8 cellular contexts compared by ENCODE assay signal in the genomic region with DNA sequence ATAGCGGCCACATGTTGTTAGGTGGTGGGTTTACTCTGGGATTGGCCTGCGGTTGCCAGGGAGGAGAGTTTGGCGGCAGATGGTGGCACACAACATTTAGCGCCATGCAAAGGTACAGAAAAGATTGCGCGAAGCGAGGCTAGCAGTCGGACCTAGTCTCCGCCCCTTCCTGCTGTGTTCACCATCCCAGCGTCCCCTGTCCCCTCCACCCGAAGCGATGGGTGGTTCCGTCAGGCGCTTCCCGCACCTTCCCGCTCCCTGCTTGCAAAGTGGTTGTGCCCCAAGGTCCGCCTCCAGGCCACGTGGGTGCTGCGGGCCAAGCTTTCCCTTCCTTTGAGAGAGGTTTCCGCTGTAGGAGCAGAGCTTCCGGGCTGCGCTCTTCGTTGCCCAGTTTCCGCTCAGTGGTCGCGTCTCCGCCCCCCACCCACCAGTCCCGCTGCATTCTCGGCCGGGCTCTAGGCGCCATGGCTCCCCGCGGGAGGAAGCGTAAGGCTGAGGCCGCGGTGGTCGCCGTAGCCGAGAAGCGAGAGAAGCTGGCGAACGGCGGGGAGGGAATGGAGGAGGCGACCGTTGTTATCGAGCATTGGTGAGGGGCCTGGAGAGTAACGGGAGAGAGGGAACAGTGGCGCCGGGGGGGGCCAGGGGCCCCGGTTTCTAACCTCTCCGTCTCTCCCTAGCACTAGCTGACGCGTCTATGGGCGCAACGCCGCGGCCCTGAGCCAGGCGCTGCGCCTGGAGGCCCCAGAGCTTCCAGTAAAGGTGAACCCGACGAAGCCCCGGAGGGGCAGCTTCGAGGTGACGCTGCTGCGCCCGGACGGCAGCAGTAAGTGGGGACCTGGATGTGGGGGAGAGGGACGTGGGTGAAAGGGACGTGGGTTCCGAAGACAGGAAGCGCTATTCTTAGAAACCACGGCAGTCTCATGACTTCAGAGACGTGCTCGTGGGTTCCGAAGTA. TPM values are rescaled to one million over a fixed set of nuclear protein-coding genes. Genes with fewer than 3 reads are reported as not detected.
DNase-seq lines count a peak whose midpoint lies in the region; FAIRE-seq and TF ChIP-seq lines count a peak whose summit lies in the region.

A gene with protein sequence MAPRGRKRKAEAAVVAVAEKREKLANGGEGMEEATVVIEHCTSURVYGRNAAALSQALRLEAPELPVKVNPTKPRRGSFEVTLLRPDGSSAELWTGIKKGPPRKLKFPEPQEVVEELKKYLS (plus strand): TSS at position 360 of the 955 bp plus-strand sequence. CDS start 105 bp downstream, at position 465.

- H3K4me2 ChIP-seq in neuronal stem cell (ENCODE audit: insufficient read depth, low read length, poor library complexity, severe bottlenecking) = peak within 1 kb of the TSS; percentile 80

- POLR2A ChIA-PET in HEK293T (lab: Yijun Ruan, JAX) = interaction anchor here (0.6 to 2.4 kb wide), 19 partner anchors 9 to 102 kb away, joined by 3 to 20 read pairs (median 5); a partner anchor contains a TSS

- H3K23ac ChIP-seq in neuronal stem cell (ENCODE audit: low read depth, low read length, poor library complexity) = peak within 1 kb of the TSS; percentile 92

- peak within 1 kb of the TSS; percentile 63 for H2AFZ ChIP-seq in neuronal stem cell (ENCODE audit: low read length)

- peaks cover 5 to 7% of the 10 kb centered on the region in 2 donors for H3K4me1 ChIP-seq in neuronal stem cell (ENCODE audit: control insufficient read depth in 2 of 2, insufficient read depth in 1 of 2, low read depth in 1 of 2, low read length in 2 of 2)

- CTCF ChIA-PET in HEK293T (lab: Yijun Ruan, JAX) = interaction anchor here (0.6 to 1.8 kb wide), 3 partner anchors 10 to 59 kb away, joined by 4 to 6 read pairs (median 4); a partner anchor contains a TSS
- CTCF ChIA-PET in activated naive CD4-positive, alpha-beta T cell treated with anti-CD3 and anti-CD28 coated beads for 36 hours (lab: Charles Lee) = interaction anchor here (0.8 to 7.9 kb wide), 3 partner anchors 60 to 396 kb away, joined by 3 to 64 read pairs (median 4); no protein-coding TSS in a partner anchor

- H3K4ac ChIP-seq in neuronal stem cell (ENCODE audit: low read length) = peak within 1 kb of the TSS; percentile 1

- H3K79me1 ChIP-seq in neuronal stem cell (ENCODE audit: low read depth, low read length) = peaks cover 2% of the 10 kb centered on the region

- peak within 1 kb of the TSS; percentile 95 for H3K9ac ChIP-seq in neuronal stem cell (ENCODE audit: low read depth, low read length, poor library complexity)

- no peaks in the 10 kb centered on the region for H3K9me3 Mint-ChIP-seq in activated naive CD4-positive, alpha-beta T cell treated with anti-CD3 and anti-CD28 coated beads for 36 hours

- DNase-seq in GF-D8 (lab: John Stamatoyannopoulos, UW) (peak; percentile 94), HEK293T (ENCODE audit: extremely low spot score) (peak; percentile 95), MV-4-11 (lab: John Stamatoyannopoulos, UW) (peak; percentile 98), SK-MEL-5 (ENCODE audit: low read depth, low spot score) (peak; percentile 94), frontal cortex (ENCODE audit: low spot score in 2 of 2) (peak; percentile 76 to 91), neuronal stem cell (ENCODE audit: low spot score) (peak; percentile 93)
- peak; percentile 98 for DNase-seq in activated naive CD4-positive, alpha-beta T cell treated with anti-CD3 and anti-CD28 coated beads for 36 hours

- H4K91ac ChIP-seq in neuronal stem cell (ENCODE audit: low read depth, low read length, poor library complexity) = no peak within 1 kb of the TSS

- no peak within 1 kb of the TSS for H2BK12ac ChIP-seq in neuronal stem cell (ENCODE audit: low read length)

- H2AK5ac ChIP-seq in neuronal stem cell (ENCODE audit: low read depth, low read length) = peak within 1 kb of the TSS; percentile 86

- peak within 1 kb of the TSS; percentile 81 for H3K27ac ChIP-seq in neuronal stem cell (replicated peaks; ENCODE audit: low read length)

- H3K36me3 ChIP-seq in neuronal stem cell (replicated peaks in 1 of 2; ENCODE audit: control insufficient read depth in 2 of 2, insufficient read depth in 2 of 2, low read length in 2 of 2) = peaks cover 33 to 80% of the 10 kb centered on the region in 2 donors

- peak within 1 kb of the TSS; percentile 95 for H3K18ac ChIP-seq in neuronal stem cell (ENCODE audit: low read length)

- peak within 1 kb of the TSS; percentile 92 to 93 for H3K4me3 ChIP-seq in neuronal stem cell (ENCODE audit: low read length in 2 of 2)

- H3K27me3 Mint-ChIP-seq in activated naive CD4-positive, alpha-beta T cell treated with anti-CD3 and anti-CD28 coated beads for 36 hours (ENCODE audit: low read depth) = no peaks in the 10 kb centered on the region

- H2BK120ac ChIP-seq in neuronal stem cell (ENCODE audit: low read depth, low read length) = no peak within 1 kb of the TSS

- peak within 1 kb of the TSS; percentile 97 for H3K4me3 Mint-ChIP-seq in activated naive CD4-positive, alpha-beta T cell treated with anti-CD3 and anti-CD28 coated beads for 36 hours

- no peak for TF ChIP-seq CTCF in subcutaneous adipose tissue (IDR thresholded peaks at IDR 0.05; ENCODE audit: low read depth)

- H3K36me3 Mint-ChIP-seq in activated naive CD4-positive, alpha-beta T cell treated with anti-CD3 and anti-CD28 coated beads for 36 hours (ENCODE audit: low read depth) = peaks cover 49% of the 10 kb centered on the region

- WGBS in neuronal stem cell (ENCODE audit: extremely low coverage in 2 of 2, insufficient read length in 2 of 2, insufficient replicate concordance in 1 of 2), 2 donors = no CpG with 5 or more reads among the region's 75 CpGs

- peaks cover 32% of the 10 kb centered on the region for H3K4me1 Mint-ChIP-seq in activated naive CD4-positive, alpha-beta T cell treated with anti-CD3 and anti-CD28 coated beads for 36 hours (ENCODE audit: low read depth)

- intact Hi-C loops in activated naive CD4-positive, alpha-beta T cell treated with anti-CD3 and anti-CD28 coated beads for 36 hours (cut with micrococcal nuclease) = loop anchor here (1.0 to 10.0 kb wide), 11 partner anchors 21 to 1403 kb away; a partner anchor contains a TSS

- no peaks in the 10 kb centered on the region for H3K9me3 ChIP-seq in neuronal stem cell (replicated peaks in 1 of 2; ENCODE audit: control insufficient read depth in 2 of 2, insufficient read depth in 1 of 2, low read depth in 1 of 2, low read length in 2 of 2)

- in situ Hi-C loops in SK-MEL-5 (cut with HindIII; ENCODE audit: low pct_unique_long_range_greater_than_20kb, low sequenced_read_pairs) = no loop called here

- no peak for FAIRE-seq in frontal cortex (lab: Jason Lieb, UNC)

- no peaks in the 10 kb centered on the region for H3K27me3 ChIP-seq in neuronal stem cell (ENCODE audit: control insufficient read depth in 3 of 3, insufficient read depth in 3 of 3, low read depth in 1 of 3, low read length in 3 of 3)

- peak within 1 kb of the TSS; percentile 99 for H3K27ac Mint-ChIP-seq in activated naive CD4-positive, alpha-beta T cell treated with anti-CD3 and anti-CD28 coated beads for 36 hours

- H2BK5ac ChIP-seq in neuronal stem cell (ENCODE audit: low read length) = peak within 1 kb of the TSS; percentile 85

- H2BK15ac ChIP-seq in neuronal stem cell (ENCODE audit: low read length) = peak within 1 kb of the TSS; percentile 23

- H3K14ac ChIP-seq in neuronal stem cell (ENCODE audit: low read length) = peak within 1 kb of the TSS; percentile 58

- H4K8ac ChIP-seq in neuronal stem cell (ENCODE audit: low read depth, low read length) = no peak within 1 kb of the TSS

TF ChIP-seq in HEK293T, 16 proteins besides CTCF, POLR2A, EP300 and RAD21:
- TF ChIP-seq CTBP1 (IDR thresholded peaks at IDR 0.05; ENCODE audit: borderline replicate concordance) = peak; percentile 90
- peak; percentile 79 for TF ChIP-seq ELF4 (IDR thresholded peaks at IDR 0.05)
- TF ChIP-seq, protein P1, sequence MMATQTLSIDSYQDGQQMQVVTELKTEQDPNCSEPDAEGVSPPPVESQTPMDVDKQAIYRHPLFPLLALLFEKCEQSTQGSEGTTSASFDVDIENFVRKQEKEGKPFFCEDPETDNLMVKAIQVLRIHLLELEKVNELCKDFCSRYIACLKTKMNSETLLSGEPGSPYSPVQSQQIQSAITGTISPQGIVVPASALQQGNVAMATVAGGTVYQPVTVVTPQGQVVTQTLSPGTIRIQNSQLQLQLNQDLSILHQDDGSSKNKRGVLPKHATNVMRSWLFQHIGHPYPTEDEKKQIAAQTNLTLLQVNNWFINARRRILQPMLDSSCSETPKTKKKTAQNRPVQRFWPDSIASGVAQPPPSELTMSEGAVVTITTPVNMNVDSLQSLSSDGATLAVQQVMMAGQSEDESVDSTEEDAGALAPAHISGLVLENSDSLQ (IDR thresholded peaks at IDR 0.05) = peak; percentile 17; the same call in 1 of the 2 replicates
- peak; percentile 82 for TF ChIP-seq L3MBTL2 (conservative IDR thresholded peaks at IDR 0.05)
- TF ChIP-seq BHLHE40 (IDR thresholded peaks at IDR 0.05; ENCODE audit: borderline replicate concordance) = no peak

RNA-seq across cellular contexts. Expression of the gene that starts here (rescaled TPM):
- total RNA-seq in SK-MEL-5 (2014; rRNA removed; shearing (Covaris generic)) = 171 and 183 TPM in 2 replicates
- 123 and 174 TPM in 2 replicates for polyA plus RNA-seq in SK-MEL-5 (2015; cell fraction: cytosol; rRNA removed)
- polyA plus RNA-seq in SK-MEL-5 (2015; cell fraction: nucleus; rRNA removed) = 52.2 and 82.9 TPM in 2 replicates
- 100 to 1,000 TPM; 249 to 282 TPM for total RNA-seq in activated naive CD4-positive, alpha-beta T cell treated with anti-CD3 and anti-CD28 coated beads for 36 hours
- total RNA-seq in frontal cortex (48.9 TPM), subcutaneous adipose tissue (100 to 1,000 TPM in 3 of 4 donors, 10 to 100 TPM in 1; 72.2 to 129 (median 116) TPM)
- polyA plus RNA-seq in neuronal stem cell (2013, experiment 1 of 2) = 227 TPM
- polyA plus RNA-seq in neuronal stem cell (2013, experiment 2 of 2) = 230 TPM

Comparison
In these comparisons a context has a peak if more than half of its experiments do, and no peak if none do; other contexts are left out.
1. Peak in every context shown above with its lines: DNase-seq, H3K4me3 ChIP-seq and H3K27ac ChIP-seq.